ENCODE assay signal across 2 cellular contexts in genomic region chr14:24195186-24196070, GRCh38.
TF ChIP-seq lines count a peak whose summit lies in the region.

A gene with protein sequence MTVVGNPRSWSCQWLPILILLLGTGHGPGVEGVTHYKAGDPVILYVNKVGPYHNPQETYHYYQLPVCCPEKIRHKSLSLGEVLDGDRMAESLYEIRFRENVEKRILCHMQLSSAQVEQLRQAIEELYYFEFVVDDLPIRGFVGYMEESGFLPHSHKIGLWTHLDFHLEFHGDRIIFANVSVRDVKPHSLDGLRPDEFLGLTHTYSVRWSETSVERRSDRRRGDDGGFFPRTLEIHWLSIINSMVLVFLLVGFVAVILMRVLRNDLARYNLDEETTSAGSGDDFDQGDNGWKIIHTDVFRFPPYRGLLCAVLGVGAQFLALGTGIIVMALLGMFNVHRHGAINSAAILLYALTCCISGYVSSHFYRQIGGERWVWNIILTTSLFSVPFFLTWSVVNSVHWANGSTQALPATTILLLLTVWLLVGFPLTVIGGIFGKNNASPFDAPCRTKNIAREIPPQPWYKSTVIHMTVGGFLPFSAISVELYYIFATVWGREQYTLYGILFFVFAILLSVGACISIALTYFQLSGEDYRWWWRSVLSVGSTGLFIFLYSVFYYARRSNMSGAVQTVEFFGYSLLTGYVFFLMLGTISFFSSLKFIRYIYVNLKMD (minus strand): TSS chr14:24195441. CDS start chr14:24195019, 422 bp downstream.

TF ChIP-seq in HEK293, 187 proteins besides CTCF, POLR2A, EP300 and RAD21 (continued from another document and continues in another):
- TF ChIP-seq ZNF658 (tag by site-specific recombination; IDR thresholded peaks at IDR 0.05) (no peak), ZBTB48 (tag by site-specific recombination; IDR thresholded peaks at IDR 0.05) (peak; percentile 92), ZNF449 (tag by site-specific recombination; IDR thresholded peaks at IDR 0.05) (no peak), OVOL3 (tag by site-specific recombination; IDR thresholded peaks at IDR 0.05) (0 out of 2 replicates have a peak, but pooled peaks have one; percentile 23), ZNF146 (tag by site-specific recombination; IDR thresholded peaks at IDR 0.05) (no peak), KLF8 (tag by site-specific recombination; IDR thresholded peaks at IDR 0.05) (peak; percentile 83; the same call in 1 of the 2 replicates), ZNF214 (tag by site-specific recombination; IDR thresholded peaks at IDR 0.05; ENCODE audit: borderline replicate concordance) (no peak), ZNF747 (tag by site-specific recombination; IDR thresholded peaks at IDR 0.05) (no peak), ZNF350 (tag by site-specific recombination; IDR thresholded peaks at IDR 0.05) (no peak), MZF1 (tag by site-specific recombination; IDR thresholded peaks at IDR 0.05; ENCODE audit: borderline replicate concordance) (no peak), ZNF280C (tag by site-specific recombination; IDR thresholded peaks at IDR 0.05) (no peak), ZNF155 (tag by site-specific recombination; IDR thresholded peaks at IDR 0.05) (no peak), ZNF521 (tag by site-specific recombination; IDR thresholded peaks at IDR 0.05) (no peak), SP7 (tag by site-specific recombination; IDR thresholded peaks at IDR 0.05) (peak; percentile 71; the same call in 1 of the 2 replicates), ZNF10 (tag by site-specific recombination; IDR thresholded peaks at IDR 0.05) (no peak), PRDM1 (tag by site-specific recombination; IDR thresholded peaks at IDR 0.05) (no peak), ZFP69B (tag by site-specific recombination; IDR thresholded peaks at IDR 0.05) (peak; percentile 26; the same call in 1 of the 2 replicates), ZNF366 (tag by site-specific recombination; conservative IDR thresholded peaks at IDR 0.05) (no peak)
- TF ChIP-seq, protein P1, sequence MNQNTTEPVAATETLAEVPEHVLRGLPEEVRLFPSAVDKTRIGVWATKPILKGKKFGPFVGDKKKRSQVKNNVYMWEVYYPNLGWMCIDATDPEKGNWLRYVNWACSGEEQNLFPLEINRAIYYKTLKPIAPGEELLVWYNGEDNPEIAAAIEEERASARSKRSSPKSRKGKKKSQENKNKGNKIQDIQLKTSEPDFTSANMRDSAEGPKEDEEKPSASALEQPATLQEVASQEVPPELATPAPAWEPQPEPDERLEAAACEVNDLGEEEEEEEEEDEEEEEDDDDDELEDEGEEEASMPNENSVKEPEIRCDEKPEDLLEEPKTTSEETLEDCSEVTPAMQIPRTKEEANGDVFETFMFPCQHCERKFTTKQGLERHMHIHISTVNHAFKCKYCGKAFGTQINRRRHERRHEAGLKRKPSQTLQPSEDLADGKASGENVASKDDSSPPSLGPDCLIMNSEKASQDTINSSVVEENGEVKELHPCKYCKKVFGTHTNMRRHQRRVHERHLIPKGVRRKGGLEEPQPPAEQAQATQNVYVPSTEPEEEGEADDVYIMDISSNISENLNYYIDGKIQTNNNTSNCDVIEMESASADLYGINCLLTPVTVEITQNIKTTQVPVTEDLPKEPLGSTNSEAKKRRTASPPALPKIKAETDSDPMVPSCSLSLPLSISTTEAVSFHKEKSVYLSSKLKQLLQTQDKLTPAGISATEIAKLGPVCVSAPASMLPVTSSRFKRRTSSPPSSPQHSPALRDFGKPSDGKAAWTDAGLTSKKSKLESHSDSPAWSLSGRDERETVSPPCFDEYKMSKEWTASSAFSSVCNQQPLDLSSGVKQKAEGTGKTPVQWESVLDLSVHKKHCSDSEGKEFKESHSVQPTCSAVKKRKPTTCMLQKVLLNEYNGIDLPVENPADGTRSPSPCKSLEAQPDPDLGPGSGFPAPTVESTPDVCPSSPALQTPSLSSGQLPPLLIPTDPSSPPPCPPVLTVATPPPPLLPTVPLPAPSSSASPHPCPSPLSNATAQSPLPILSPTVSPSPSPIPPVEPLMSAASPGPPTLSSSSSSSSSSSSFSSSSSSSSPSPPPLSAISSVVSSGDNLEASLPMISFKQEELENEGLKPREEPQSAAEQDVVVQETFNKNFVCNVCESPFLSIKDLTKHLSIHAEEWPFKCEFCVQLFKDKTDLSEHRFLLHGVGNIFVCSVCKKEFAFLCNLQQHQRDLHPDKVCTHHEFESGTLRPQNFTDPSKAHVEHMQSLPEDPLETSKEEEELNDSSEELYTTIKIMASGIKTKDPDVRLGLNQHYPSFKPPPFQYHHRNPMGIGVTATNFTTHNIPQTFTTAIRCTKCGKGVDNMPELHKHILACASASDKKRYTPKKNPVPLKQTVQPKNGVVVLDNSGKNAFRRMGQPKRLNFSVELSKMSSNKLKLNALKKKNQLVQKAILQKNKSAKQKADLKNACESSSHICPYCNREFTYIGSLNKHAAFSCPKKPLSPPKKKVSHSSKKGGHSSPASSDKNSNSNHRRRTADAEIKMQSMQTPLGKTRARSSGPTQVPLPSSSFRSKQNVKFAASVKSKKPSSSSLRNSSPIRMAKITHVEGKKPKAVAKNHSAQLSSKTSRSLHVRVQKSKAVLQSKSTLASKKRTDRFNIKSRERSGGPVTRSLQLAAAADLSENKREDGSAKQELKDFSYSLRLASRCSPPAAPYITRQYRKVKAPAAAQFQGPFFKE (tag by site-specific recombination; IDR thresholded peaks at IDR 0.05; ENCODE audit: borderline replicate concordance) = 0 out of 2 replicates have a peak, but pooled peaks have one; percentile 65

TF ChIP-seq in SK-N-SH, 30 proteins besides CTCF, POLR2A, EP300 and RAD21 (continued from another document):
- TF ChIP-seq, protein P2, sequence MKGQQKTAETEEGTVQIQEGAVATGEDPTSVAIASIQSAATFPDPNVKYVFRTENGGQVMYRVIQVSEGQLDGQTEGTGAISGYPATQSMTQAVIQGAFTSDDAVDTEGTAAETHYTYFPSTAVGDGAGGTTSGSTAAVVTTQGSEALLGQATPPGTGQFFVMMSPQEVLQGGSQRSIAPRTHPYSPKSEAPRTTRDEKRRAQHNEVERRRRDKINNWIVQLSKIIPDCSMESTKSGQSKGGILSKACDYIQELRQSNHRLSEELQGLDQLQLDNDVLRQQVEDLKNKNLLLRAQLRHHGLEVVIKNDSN (IDR thresholded peaks at IDR 0.05; ENCODE audit: borderline replicate concordance, low read depth) = peak; percentile 33; the same call in 1 of the 2 replicates
- TF ChIP-seq PBX3 (IDR thresholded peaks at IDR 0.05) (no peak), YY1 (IDR thresholded peaks at IDR 0.05; ENCODE audit: low read depth) (0 out of 2 replicates have a peak, but pooled peaks have one; percentile 53), CHD2 (IDR thresholded peaks at IDR 0.05; ENCODE audit: low read length, partially characterized antibody) (peak; percentile 46), GABPA (IDR thresholded peaks at IDR 0.05; ENCODE audit: low read depth) (peak; percentile 86), JUND (IDR thresholded peaks at IDR 0.05) (no peak; the same call in 1 of the 2 replicates), TEAD4 (IDR thresholded peaks at IDR 0.05; ENCODE audit: borderline replicate concordance, insufficient read depth) (no peak), FOSL2 (IDR thresholded peaks at IDR 0.05; ENCODE audit: borderline replicate concordance, low read depth) (no peak), POLR2AphosphoS5 (IDR thresholded peaks at IDR 0.05; ENCODE audit: low read depth, low read length) (peak; percentile 78), SMC3 (IDR thresholded peaks at IDR 0.05; ENCODE audit: low read depth, low read length) (no peak), ELF1 (IDR thresholded peaks at IDR 0.05) (peak; percentile 100), TAF1 (IDR thresholded peaks at IDR 0.05; ENCODE audit: borderline replicate concordance, low read depth, low read length) (peak; percentile 54; the same call in 1 of the 2 replicates), REST (IDR thresholded peaks at IDR 0.05; ENCODE audit: low read depth, low read length) (0 out of 2 replicates have a peak, but pooled peaks have one; percentile 5), GATA2 (CRISPR knock-in tag; IDR thresholded peaks at IDR 0.05) (no peak), RFX5 (IDR thresholded peaks at IDR 0.05; ENCODE audit: low read length) (no peak), RXRA (IDR thresholded peaks at IDR 0.05; ENCODE audit: borderline replicate concordance, low read depth) (no peak), SIN3A (IDR thresholded peaks at IDR 0.05; ENCODE audit: borderline replicate concordance, low read depth, low read length) (0 out of 2 replicates have a peak, but pooled peaks have one; percentile 13), RCOR1 (IDR thresholded peaks at IDR 0.05; ENCODE audit: low read length) (no peak), MEF2A (IDR thresholded peaks at IDR 0.05; ENCODE audit: borderline replicate concordance, low read depth) (no peak), FOXJ3 (CRISPR knock-in tag; IDR thresholded peaks at IDR 0.05) (no peak; the same call in 1 of the 2 replicates), MXI1 (IDR thresholded peaks at IDR 0.05; ENCODE audit: low read depth, low read length) (peak; percentile 40; the same call in 1 of the 2 replicates), NRF1 (IDR thresholded peaks at IDR 0.05; ENCODE audit: low read depth, low read length) (no peak)
- TF ChIP-seq, protein P3, sequence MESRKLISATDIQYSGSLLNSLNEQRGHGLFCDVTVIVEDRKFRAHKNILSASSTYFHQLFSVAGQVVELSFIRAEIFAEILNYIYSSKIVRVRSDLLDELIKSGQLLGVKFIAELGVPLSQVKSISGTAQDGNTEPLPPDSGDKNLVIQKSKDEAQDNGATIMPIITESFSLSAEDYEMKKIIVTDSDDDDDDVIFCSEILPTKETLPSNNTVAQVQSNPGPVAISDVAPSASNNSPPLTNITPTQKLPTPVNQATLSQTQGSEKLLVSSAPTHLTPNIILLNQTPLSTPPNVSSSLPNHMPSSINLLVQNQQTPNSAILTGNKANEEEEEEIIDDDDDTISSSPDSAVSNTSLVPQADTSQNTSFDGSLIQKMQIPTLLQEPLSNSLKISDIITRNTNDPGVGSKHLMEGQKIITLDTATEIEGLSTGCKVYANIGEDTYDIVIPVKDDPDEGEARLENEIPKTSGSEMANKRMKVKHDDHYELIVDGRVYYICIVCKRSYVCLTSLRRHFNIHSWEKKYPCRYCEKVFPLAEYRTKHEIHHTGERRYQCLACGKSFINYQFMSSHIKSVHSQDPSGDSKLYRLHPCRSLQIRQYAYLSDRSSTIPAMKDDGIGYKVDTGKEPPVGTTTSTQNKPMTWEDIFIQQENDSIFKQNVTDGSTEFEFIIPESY (IDR thresholded peaks at IDR 0.05; ENCODE audit: borderline replicate concordance, low read depth) = no peak
- TF ChIP-seq, protein P4, sequence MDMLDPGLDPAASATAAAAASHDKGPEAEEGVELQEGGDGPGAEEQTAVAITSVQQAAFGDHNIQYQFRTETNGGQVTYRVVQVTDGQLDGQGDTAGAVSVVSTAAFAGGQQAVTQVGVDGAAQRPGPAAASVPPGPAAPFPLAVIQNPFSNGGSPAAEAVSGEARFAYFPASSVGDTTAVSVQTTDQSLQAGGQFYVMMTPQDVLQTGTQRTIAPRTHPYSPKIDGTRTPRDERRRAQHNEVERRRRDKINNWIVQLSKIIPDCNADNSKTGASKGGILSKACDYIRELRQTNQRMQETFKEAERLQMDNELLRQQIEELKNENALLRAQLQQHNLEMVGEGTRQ (IDR thresholded peaks at IDR 0.05; ENCODE audit: borderline replicate concordance, low read depth, low read length) = no peak
